ENCODE assay signal across 10 cellular contexts in the genomic region with DNA sequence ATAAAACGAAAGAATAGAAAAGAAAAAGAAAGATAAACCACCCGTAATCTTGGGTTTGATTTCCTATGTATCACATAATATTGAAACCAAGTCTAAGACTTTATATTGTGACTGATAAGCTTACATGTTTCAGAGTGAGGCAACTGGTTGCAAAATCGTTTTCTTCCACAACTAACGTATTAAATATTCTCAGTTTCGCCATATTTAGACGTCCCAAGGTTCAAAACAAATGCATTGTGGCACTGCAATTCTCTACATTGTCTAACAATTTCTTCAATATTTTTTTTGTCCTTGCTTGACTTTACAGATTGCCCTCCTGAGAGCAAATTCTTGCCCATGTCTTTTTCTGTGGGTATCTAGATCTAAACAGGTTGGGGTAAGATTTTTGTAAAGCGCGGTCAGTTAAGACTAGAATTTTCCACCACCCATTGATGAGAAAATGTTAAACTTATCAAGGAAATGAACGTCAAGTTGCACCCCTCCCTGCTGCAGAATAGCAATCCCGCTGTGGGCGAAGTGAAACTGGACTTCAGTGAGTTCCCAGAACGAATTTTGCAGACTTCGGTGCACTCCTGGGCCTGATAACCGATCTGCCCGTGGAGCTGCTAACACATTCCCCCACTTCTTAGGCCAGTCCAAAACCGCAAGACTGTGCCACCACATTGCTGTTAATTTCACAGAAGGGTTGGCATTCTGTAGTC. TPM values are rescaled to one million over a fixed set of nuclear protein-coding genes. Genes with fewer than 3 reads are reported as not detected.
DNase-seq lines count a peak whose midpoint lies in the region; FAIRE-seq and TF ChIP-seq lines count a peak whose summit lies in the region.
"Had no signal": no experiment of that assay in that cellular context is flagged by ENCODE, and none has a peak within 500 bp of the region (broad histone marks: within the 10 kb centered on the region; RNA-seq: fewer than 3 reads in every experiment).

No MANE protein-coding gene starts in this region.

- H3K36me3 ChIP-seq in keratinocyte (ENCODE audit: control insufficient read depth in 2 of 2, extremely low read depth in 1 of 2, insufficient read depth in 2 of 2, low read length in 2 of 2) (peaks cover 5 to 13% of the 10 kb centered on the region in 2 experiments), testis (ENCODE audit: low read depth, missing control alignments) (no peaks in the 10 kb centered on the region)

- no peak overlapping the region for H2AFZ ChIP-seq in keratinocyte (ENCODE audit: control insufficient read depth, low read length)

- no peak for TF ChIP-seq POLR2A in testis (IDR thresholded peaks at IDR 0.05)
- no peak for TF ChIP-seq POLR2A in GM12892 (IDR thresholded peaks at IDR 0.05; ENCODE audit: low read depth, low read length)

- peak; percentile 8 for DNase-seq in DMS 273 (lab: John Stamatoyannopoulos, UW; ENCODE audit: unreplicated experiment)
- no peak for DNase-seq in DMS 273 treated with DMSO at 0.1 percent for 48 hours (lab: John Stamatoyannopoulos, UW)
- DNase-seq in amniotic epithelial cell (ENCODE audit: low read depth) = peak; percentile 70
- DNase-seq in keratinocyte (ENCODE audit: low read depth, low spot score) = no peak
- no peak for DNase-seq in testis
- no peak for DNase-seq in HCEC 1CT
- no peak for DNase-seq in Ammon's horn (ENCODE audit: low spot score)
- DNase-seq in GM12892 (ENCODE audit: insufficient read length) = no peak
- DNase-seq: 8988T, NCI-H1436 had no signal

- 49 to 58% methylated on average over 16 of the region's 16 CpGs for WGBS in testis, 2 donors

- no peak for TF ChIP-seq CTCF in keratinocyte (optimal IDR thresholded peaks at IDR 0.05 in 1 of 3, IDR thresholded peaks at IDR 0.05 in 1 of 3, conservative IDR thresholded peaks at IDR 0.05 in 1 of 3; ENCODE audit: extremely low read depth in 1 of 3, insufficient read depth in 2 of 3, low read length in 3 of 3)
- TF ChIP-seq CTCF in testis (IDR thresholded peaks at IDR 0.05) = no peak

- H3K27ac ChIP-seq in keratinocyte (ENCODE audit: control insufficient read depth, insufficient read depth, low read length) (peak overlapping the region; percentile 79), testis (peak overlapping the region in 1 of 2 donors; percentile 92)

- FAIRE-seq in keratinocyte (lab: Jason Lieb, UNC) = no peak
- FAIRE-seq in GM12892 (lab: Jason Lieb, UNC) = no peak

- H3K4me2 ChIP-seq in keratinocyte (ENCODE audit: control insufficient read depth, extremely low read depth, insufficient read depth, low read depth, low read length) = peak overlapping the region; percentile 98

- H3K9me3 ChIP-seq in keratinocyte (ENCODE audit: control insufficient read depth, low read depth, low read length) = no peaks in the 10 kb centered on the region
- H3K9me3 ChIP-seq in testis = no peaks in the 10 kb centered on the region

- H3K4me3 ChIP-seq in keratinocyte (ENCODE audit: control insufficient read depth in 2 of 3, extremely low read depth in 1 of 3, insufficient read depth in 2 of 3, low read depth in 1 of 3, low read length in 3 of 3) (peak overlapping the region; percentile 78 to 89 (median 78)), testis (peak overlapping the region; percentile 73 to 82)

- peaks cover 42% of the 10 kb centered on the region for H3K79me2 ChIP-seq in keratinocyte (ENCODE audit: control insufficient read depth, insufficient read depth, low read length)

- peak overlapping the region; percentile 85 for H3K9ac ChIP-seq in keratinocyte (ENCODE audit: control insufficient read depth, extremely low read depth, insufficient read depth, low read length)

- H3K9me1 ChIP-seq in keratinocyte (ENCODE audit: control insufficient read depth, extremely low read depth, insufficient read depth, low read length) = no peaks in the 10 kb centered on the region

- H4K20me1 ChIP-seq in keratinocyte (ENCODE audit: control insufficient read depth, extremely low read depth, insufficient read depth, low read length) = no peaks in the 10 kb centered on the region

- H3K4me1 ChIP-seq in keratinocyte (ENCODE audit: control insufficient read depth, extremely low read depth, insufficient read depth, low read length) = peaks cover 13% of the 10 kb centered on the region
- peaks cover 2% of the 10 kb centered on the region for H3K4me1 ChIP-seq in testis

- intact Hi-C loops in testis (cut with DNase I; ENCODE audit: low total_unique reads) = no loop called here

- dilution Hi-C loops in keratinocyte (cut with MboI; ENCODE audit: extremely low pct_ligation_motif_present, low sequenced_read_pairs) = no loop called here

- no peaks in the 10 kb centered on the region for H3K27me3 ChIP-seq in keratinocyte (ENCODE audit: control insufficient read depth, extremely low read depth, insufficient read depth, low read length)
- no peaks in the 10 kb centered on the region for H3K27me3 ChIP-seq in testis

RNA-seq across cellular contexts. Expression of gene TBX3, which starts 2.7 kb away (rescaled TPM):
- 5.3 to 11.6 TPM (median 7.8 TPM) in 3 replicates for polyA plus RNA-seq in keratinocyte
- polyA plus RNA-seq in keratinocyte (2011; ENCODE audit: low read depth) = 1.3 TPM
- polyA plus RNA-seq in keratinocyte (2011; cell fraction: cytosol; rRNA removed) = 2.2 and 2.5 TPM in 2 replicates
- 20.3 and 23.9 TPM in 2 replicates for polyA plus RNA-seq in keratinocyte (2011; cell fraction: nucleus; rRNA removed)
- polyA plus RNA-seq in keratinocyte (2012; ENCODE audit: low replicate concordance) = 3.1 and 10.3 TPM in 2 replicates
- 5.2 to 10.4 TPM (median 7.7 TPM) in 3 replicates for polyA minus RNA-seq in keratinocyte
- polyA minus RNA-seq in keratinocyte (2011; cell fraction: cytosol; rRNA and poly(A)+ RNA removed) = 5.2 TPM
- polyA minus RNA-seq in keratinocyte (2011; cell fraction: nucleus; rRNA and poly(A)+ RNA removed) = 11.9 and 18.3 TPM in 2 replicates
- total RNA-seq in testis = 1 to 10 TPM; 8.4 to 8.7 TPM
- 4.0 TPM for polyA plus RNA-seq in testis (ENCODE audit: insufficient read depth, low read depth, low replicate concordance)
- not detected for polyA plus RNA-seq in GM12892 (2012; ENCODE audit: missing spikeins)

Comparison
In these comparisons a context has a peak if more than half of its experiments do, and no peak if none do; other contexts are left out.
1. DNase-seq: peak in DMS 273 (single experiment) and amniotic epithelial cell (single experiment); none in DMS 273 treated with DMSO at 0.1 percent for 48 hours (single experiment), keratinocyte (single experiment), testis (single experiment), HCEC 1CT (single experiment), Ammon's horn (single experiment) and GM12892 (single experiment).